8 cellular contexts compared by ENCODE assay signal in genomic region chr4:64781737-64782326, GRCh38.
A peak's percentile ranks its signal among the peaks of the same experiment; 100 is the strongest.
DNase-seq lines count a peak whose midpoint lies in the region; ATAC-seq and TF ChIP-seq lines count a peak whose summit lies in the region.

No MANE protein-coding gene starts in this region.

- no peaks in the 10 kb centered on the region for H3F3A ChIP-seq in SU-DHL-6 (ENCODE audit: insufficient read depth)

- H3K36me3 ChIP-seq in SU-DHL-6 (ENCODE audit: low read length): no peaks in the 10 kb centered on the region
- no peaks in the 10 kb centered on the region for H3K36me3 ChIP-seq in hepatocyte (replicated peaks; ENCODE audit: insufficient read depth, low read depth)

- no peaks in the 10 kb centered on the region for H3K9me2 ChIP-seq in SU-DHL-6 (replicated peaks; ENCODE audit: insufficient read depth, low read length)
- no peaks in the 10 kb centered on the region for H3K9me2 ChIP-seq in hepatocyte (replicated peaks; ENCODE audit: insufficient read depth)

- DNase-seq in AG08395 (ENCODE audit: low spot score) (peak; percentile 34), HT-29 (ENCODE audit: low spot score) (peak; percentile 73), hepatocyte (ENCODE audit: low spot score) (peak; percentile 39)
- DNase-seq in activated CD4-positive, alpha-beta T cell treated with anti-CD3 and anti-CD28 coated beads, Interleukin-2, amount 50 U/mL, for 48 hours: no peak
- DNase-seq in NK-92 treated with Interleukin-12 subunit alpha and Interleukin-12 subunit beta, amount 100 ng/mL, for 24 hours (lab: John Stamatoyannopoulos, UW): no peak

- peak; percentile 31 for TF ChIP-seq CTCF in SU-DHL-6 (IDR thresholded peaks at IDR 0.05; ENCODE audit: insufficient read depth, low read length, poor library complexity, severe bottlenecking)
- TF ChIP-seq CTCF in hepatocyte (IDR thresholded peaks at IDR 0.05; ENCODE audit: poor library complexity): peak; percentile 77

- H3K79me2 ChIP-seq in SU-DHL-6 (ENCODE audit: insufficient read depth, low read length): no peaks in the 10 kb centered on the region
- H3K79me2 ChIP-seq in hepatocyte: no peaks in the 10 kb centered on the region

- no peaks in the 10 kb centered on the region for H3K4me1 ChIP-seq in hepatocyte (ENCODE audit: insufficient read depth)

- no peaks in the 10 kb centered on the region for H3K27me3 ChIP-seq in SU-DHL-6 (ENCODE audit: low read length)
- H3K27me3 ChIP-seq in hepatocyte: no peaks in the 10 kb centered on the region

- H4K20me1 ChIP-seq in SU-DHL-6 (ENCODE audit: low read depth, low read length) (no peaks in the 10 kb centered on the region), hepatocyte (ENCODE audit: insufficient read depth, poor library complexity, severe bottlenecking) (no peaks in the 10 kb centered on the region)

- no peak overlapping the region for H3K9ac ChIP-seq in SU-DHL-6 (ENCODE audit: low read length)

- H3K27ac ChIP-seq in SU-DHL-6 (ENCODE audit: low read depth, low read length) (no peak overlapping the region), hepatocyte (no peak overlapping the region)

- 40% methylated on average over 3 of the region's 3 CpGs for WGBS in hepatocyte (ENCODE audit: low lambda C conversion rate, missing lambda C conversion rate)

- no peak overlapping the region for H2AFZ ChIP-seq in SU-DHL-6 (ENCODE audit: low read depth, low read length, severe bottlenecking)
- H2AFZ ChIP-seq in hepatocyte: no peak overlapping the region

- H3K4me3 ChIP-seq in SU-DHL-6 (ENCODE audit: insufficient read depth, low read length, poor library complexity, severe bottlenecking) (no peak overlapping the region), hepatocyte (no peak overlapping the region)

- H3K9me3 ChIP-seq in SU-DHL-6 (ENCODE audit: insufficient read depth, low read length) (no peaks in the 10 kb centered on the region), hepatocyte (ENCODE audit: low read depth) (no peaks in the 10 kb centered on the region)

- H3K4me2 ChIP-seq in SU-DHL-6 (ENCODE audit: low read depth, low read length, poor library complexity, severe bottlenecking) (no peak overlapping the region), hepatocyte (no peak overlapping the region)

- ATAC-seq in GM18520 (IDR thresholded peaks at IDR 0.05; ENCODE audit: unreplicated experiment) (peak; percentile 39), GM21381 (IDR thresholded peaks at IDR 0.05; ENCODE audit: unreplicated experiment) (no peak)

Comparison
In these comparisons a context has a peak if more than half of its experiments do, and no peak if none do; other contexts are left out.
1. DNase-seq: peak in AG08395 (single experiment), HT-29 (single experiment) and hepatocyte (single experiment); none in activated CD4-positive, alpha-beta T cell treated with anti-CD3 and anti-CD28 coated beads, Interleukin-2, amount 50 U/mL, for 48 hours (0 of 2) and NK-92 treated with Interleukin-12 subunit alpha and Interleukin-12 subunit beta, amount 100 ng/mL, for 24 hours (single experiment).